ENCODE assay signal across 12 cellular contexts in genomic region chr12:77615331-77615730, GRCh38.
DNase-seq lines count a peak whose midpoint lies in the region; ATAC-seq, FAIRE-seq and TF ChIP-seq lines count a peak whose summit lies in the region.
"Had no signal": no experiment of that assay in that cellular context is flagged by ENCODE, and none has a peak within 500 bp of the region (broad histone marks: within the 10 kb centered on the region; RNA-seq: fewer than 3 reads in every experiment).

No MANE protein-coding gene starts in this region.

- H3K79me2 ChIP-seq in endothelial cell of umbilical vein (ENCODE audit: control insufficient read depth, insufficient read depth, low read length), result no peaks in the 10 kb centered on the region

- no peak overlapping the region for H3K4me2 ChIP-seq in endothelial cell of umbilical vein (ENCODE audit: insufficient read depth, low read length)
- H3K4me2 ChIP-seq: BLaER1 had no signal

- TF ChIP-seq POLR2A in endothelial cell of umbilical vein (IDR thresholded peaks at IDR 0.05; ENCODE audit: low read depth, low read length), result no peak
- no peak for TF ChIP-seq POLR2A in erythroblast (IDR thresholded peaks at IDR 0.05; ENCODE audit: low read length)

- H3K9me3 ChIP-seq in NT2/D1 (ENCODE audit: insufficient read depth, low read length) (peaks cover 18% of the 10 kb centered on the region), endothelial cell of umbilical vein (replicated peaks; ENCODE audit: control insufficient read depth, insufficient read depth, low read length) (no peaks in the 10 kb centered on the region)

- CTCF ChIA-PET in endothelial cell of umbilical vein (lab: Charles Lee), result interaction anchor here (0.9 to 1.4 kb wide), 6 partner anchors 20 to 463 kb away, joined by 3 to 7 read pairs (median 3); no protein-coding TSS in a partner anchor

- dilution Hi-C loops in endothelial cell of umbilical vein (cut with MboI; ENCODE audit: extremely low pct_ligation_motif_present, low sequenced_read_pairs), result no loop called here

- no peaks in the 10 kb centered on the region for H3K4me1 ChIP-seq in NT2/D1 (ENCODE audit: insufficient read depth, insufficient read length)
- H3K4me1 ChIP-seq in endothelial cell of umbilical vein (ENCODE audit: control insufficient read depth, extremely low read depth, insufficient read depth, low read length), result no peaks in the 10 kb centered on the region

- no peak overlapping the region for H2AFZ ChIP-seq in endothelial cell of umbilical vein (ENCODE audit: low read depth, low read length)

- TF ChIP-seq CTCF in endothelial cell of umbilical vein (IDR thresholded peaks at IDR 0.05; ENCODE audit: extremely low read depth in 1 of 2, insufficient read depth in 1 of 2, low read depth in 1 of 2, low read length in 2 of 2), result peak in 1 of 2 donors; percentile 24

- intact Hi-C loops in endothelial cell of umbilical vein (cut with micrococcal nuclease) (loop anchor here (5.0 kb wide), 1 partner anchor 312 kb away; no protein-coding TSS in a partner anchor), posterior vena cava (cut with DNase I) (no loop called here)

- H3K27me3 ChIP-seq in NT2/D1 (ENCODE audit: insufficient read depth, insufficient read length) (no peaks in the 10 kb centered on the region), endothelial cell of umbilical vein (ENCODE audit: control insufficient read depth in 2 of 2, insufficient read depth in 2 of 2, low read length in 2 of 2) (no peaks in the 10 kb centered on the region)
- H3K27me3 ChIP-seq: BLaER1 had no signal

- no peaks in the 10 kb centered on the region for H4K20me1 ChIP-seq in endothelial cell of umbilical vein (replicated peaks; ENCODE audit: control insufficient read depth, extremely low read depth, insufficient read depth, low read length)
- H4K20me1 ChIP-seq: BLaER1 had no signal

- ATAC-seq in HG03159 (IDR thresholded peaks at IDR 0.05; ENCODE audit: unreplicated experiment), result no peak
- ATAC-seq: activated naive CD8-positive, alpha-beta T cell treated with anti-CD3 and anti-CD28 coated beads, Interleukin-2, amount 50 U/mL, for 24 hours; left cardiac atrium had no signal

- no peak overlapping the region for H3K27ac ChIP-seq in endothelial cell of umbilical vein (ENCODE audit: insufficient read depth, low read depth, low read length)
- H3K27ac ChIP-seq: BLaER1 had no signal

- POLR2A ChIA-PET in endothelial cell of umbilical vein (lab: Charles Lee), result no interaction called here

- H3K36me3 ChIP-seq in NT2/D1 (ENCODE audit: insufficient read depth, insufficient read length, low read length) (no peaks in the 10 kb centered on the region), endothelial cell of umbilical vein (ENCODE audit: control insufficient read depth in 2 of 2, extremely low read depth in 1 of 2, insufficient read depth in 2 of 2, low read length in 2 of 2) (no peaks in the 10 kb centered on the region)
- H3K36me3 ChIP-seq: BLaER1 had no signal

- FAIRE-seq in endothelial cell of umbilical vein (lab: Jason Lieb, UNC), result no peak

- BruUV-seq in endothelial cell of umbilical vein (replicated peaks; lab: Mats Ljungman, UMichigan), result no TSS peak

- peak; percentile 50 for DNase-seq in ACHN
- DNase-seq in HCEC 1CT, result peak; percentile 3
- DNase-seq in NT2/D1 (ENCODE audit: low read depth, low spot score), result peak; percentile 16
- peak; percentile 8 for DNase-seq in endothelial cell of umbilical vein (ENCODE audit: low read depth, low spot score)
- DNase-seq in posterior vena cava (ENCODE audit: low spot score), result no peak
- DNase-seq in erythroblast (lab: John Stamatoyannopoulos, UW), result no peak
- DNase-seq in NCI-H1417 treated with DMSO at 0.1 percent for 48 hours (lab: John Stamatoyannopoulos, UW), result no peak
- DNase-seq: activated naive CD8-positive, alpha-beta T cell treated with anti-CD3 and anti-CD28 coated beads, Interleukin-2, amount 50 U/mL, for 24 hours; left cardiac atrium; stimulated activated naive CD4-positive, alpha-beta T cell treated with Interleukin-2 at 50 U/mL for 16 hours had no signal

- H3K9ac ChIP-seq in NT2/D1 (ENCODE audit: insufficient read length, low read depth) (no peak overlapping the region), endothelial cell of umbilical vein (replicated peaks; ENCODE audit: extremely low read depth, insufficient read depth, low read length) (no peak overlapping the region)
- H3K9ac ChIP-seq: BLaER1 had no signal

- H3K4me3 ChIP-seq in NT2/D1 (ENCODE audit: insufficient read length, low read depth), result no peak overlapping the region
- no peak overlapping the region for H3K4me3 ChIP-seq in endothelial cell of umbilical vein (replicated peaks in 1 of 3; ENCODE audit: insufficient read depth in 1 of 3, low read depth in 1 of 3, low read length in 3 of 3)
- H3K4me3 ChIP-seq: BLaER1 had no signal

- in situ Hi-C loops in ACHN (cut with HindIII; ENCODE audit: low pct_ligation_motif_present, low pct_unique_long_range_greater_than_20kb, low sequenced_read_pairs), result no loop called here

- no peaks in the 10 kb centered on the region for H3K9me1 ChIP-seq in endothelial cell of umbilical vein (replicated peaks; ENCODE audit: control insufficient read depth, extremely low read depth, insufficient read depth, low read length)

TF ChIP-seq in endothelial cell of umbilical vein, 7 proteins besides CTCF, POLR2A, EP300 and RAD21:
- TF ChIP-seq POLR2AphosphoS5 (IDR thresholded peaks at IDR 0.05; ENCODE audit: insufficient read depth, low read depth, low read length), result no peak
- TF ChIP-seq GATA2 (IDR thresholded peaks at IDR 0.05; ENCODE audit: insufficient read depth, insufficient read length, low read depth, low read length), result no peak
- TF ChIP-seq EZH2 (IDR thresholded peaks at IDR 0.05; ENCODE audit: borderline replicate concordance, low read depth, low read length, severe bottlenecking), result no peak
- no peak for TF ChIP-seq FOS (IDR thresholded peaks at IDR 0.05; ENCODE audit: borderline replicate concordance, insufficient read depth, low read length)
- no peak for TF ChIP-seq MYC (IDR thresholded peaks at IDR 0.05; ENCODE audit: low read depth, low read length)
- no peak for TF ChIP-seq JUN (IDR thresholded peaks at IDR 0.05; ENCODE audit: borderline replicate concordance, insufficient read depth, insufficient read length, low read depth)
- TF ChIP-seq MAX (IDR thresholded peaks at IDR 0.05; ENCODE audit: insufficient read depth, insufficient read length), result no peak
TF ChIP-seq in endothelial cell of umbilical vein: peak in this region for 0.

Comparison
In these comparisons a context has a peak if more than half of its experiments do, and no peak if none do; other contexts are left out.
1. DNase-seq: peak in ACHN (single experiment), HCEC 1CT (single experiment), NT2/D1 (single experiment) and endothelial cell of umbilical vein (single experiment); none in posterior vena cava (single experiment), erythroblast (0 of 2) and NCI-H1417 treated with DMSO at 0.1 percent for 48 hours (single experiment).